ENCODE assay signal across 8 cellular contexts in the genomic region with DNA sequence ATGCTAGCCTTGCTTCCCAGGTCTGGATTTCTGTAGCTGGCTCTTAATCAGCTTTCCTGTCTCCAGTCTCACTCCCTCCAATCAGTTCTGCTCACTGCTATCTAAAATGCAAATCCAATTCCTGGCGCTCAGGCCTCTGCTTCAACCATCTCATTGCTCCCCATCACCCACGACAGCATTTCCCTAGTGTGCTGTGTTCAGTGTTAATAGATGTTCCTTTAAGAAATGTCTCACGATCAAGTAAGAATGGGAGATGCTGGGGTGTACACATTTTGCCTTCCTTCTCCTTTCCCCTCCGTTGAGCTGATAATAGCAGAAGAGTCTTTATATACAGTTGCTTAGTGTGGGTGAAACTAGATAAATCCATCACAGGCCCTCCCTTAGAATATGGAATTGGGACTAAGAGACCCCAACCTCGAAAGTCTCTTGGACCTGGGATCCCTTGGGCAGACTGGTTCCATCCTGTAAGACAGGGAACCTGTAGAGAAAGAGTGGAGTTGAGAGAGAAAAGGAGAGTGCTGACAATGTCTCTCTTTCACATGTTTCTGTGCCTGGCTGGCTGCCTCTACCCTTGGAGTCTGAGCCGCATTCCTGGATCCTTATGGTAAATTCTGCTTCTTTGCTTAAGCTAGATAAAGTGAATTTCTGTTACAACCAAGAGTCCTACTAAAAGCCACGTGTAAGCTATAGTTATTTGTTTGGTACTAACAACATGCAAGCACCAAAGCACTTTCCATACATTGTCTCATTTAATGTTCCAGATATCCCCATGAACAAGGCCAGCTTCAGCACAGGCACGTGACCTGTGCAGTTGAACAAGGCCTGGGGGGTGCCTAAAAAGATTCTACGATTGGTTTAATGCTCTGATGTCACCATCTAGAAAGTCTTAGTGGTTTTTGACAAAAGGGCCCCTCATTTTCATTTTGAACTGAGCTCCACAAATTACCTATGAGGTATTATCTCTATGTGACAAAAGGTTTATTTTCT. TPM values are rescaled to one million over a fixed set of nuclear protein-coding genes. Genes with fewer than 3 reads are reported as not detected.
A peak's percentile ranks its signal among the peaks of the same experiment; 100 is the strongest.
DNase-seq lines count a peak whose midpoint lies in the region; ATAC-seq, FAIRE-seq and TF ChIP-seq lines count a peak whose summit lies in the region.

No MANE protein-coding gene starts in this region.

- CTCF ChIA-PET in A549 (lab: Yijun Ruan, JAX): interaction anchor here (0.9 to 2.3 kb wide), 14 partner anchors 10 to 309 kb away, joined by 3 to 7 read pairs (median 4); a partner anchor contains a TSS
- CTCF ChIA-PET in activated naive CD4-positive, alpha-beta T cell treated with anti-CD3 and anti-CD28 coated beads, Interleukin-2, amount 10 ng/mL, durations not matched to agents 7 days and 5 days (lab: Charles Lee): interaction anchor here (0.7 to 1.8 kb wide), 7 partner anchors 7 to 130 kb away, joined by 3 to 5 read pairs (median 4); no protein-coding TSS in a partner anchor

- POLR2A ChIA-PET in A549 (lab: Yijun Ruan, JAX): interaction anchor here (1.0 to 2.3 kb wide), 4 partner anchors 62 to 95 kb away, joined by 4 to 8 read pairs (median 6); a partner anchor contains a TSS

- ATAC-seq in A549: no peak

- H3K27ac Mint-ChIP-seq in activated naive CD4-positive, alpha-beta T cell treated with anti-CD3 and anti-CD28 coated beads, Interleukin-2, amount 10 ng/mL, durations not matched to agents 7 days and 5 days: no peak overlapping the region

- no peak for TF ChIP-seq EP300 in A549 (IDR thresholded peaks at IDR 0.05)

- peaks cover 18% of the 10 kb centered on the region for H3K4me1 Mint-ChIP-seq in activated naive CD4-positive, alpha-beta T cell treated with anti-CD3 and anti-CD28 coated beads, Interleukin-2, amount 10 ng/mL, durations not matched to agents 7 days and 5 days

- H3K4me3 ChIP-seq in A549 (no peak overlapping the region), H7 (ENCODE audit: insufficient read depth, low read depth, low read length) (peak overlapping the region; percentile 8; the same call in 1 of the 2 replicates)

- TF ChIP-seq RAD21 in A549 (conservative IDR thresholded peaks at IDR 0.05 in 1 of 2, IDR thresholded peaks at IDR 0.05 in 1 of 2): no peak

- H3K9me3 ChIP-seq in A549: no peaks in the 10 kb centered on the region

- H3K4me1 ChIP-seq in A549: peaks cover 27% of the 10 kb centered on the region

- no peaks in the 10 kb centered on the region for H3K27me3 ChIP-seq in H7 (ENCODE audit: control insufficient read depth, insufficient read depth, low read length)

- peak overlapping the region; percentile 95; the same call in 2 of the 3 replicates for H3K4me2 ChIP-seq in A549

- 90% methylated on average over 9 of the region's 9 CpGs for WGBS in A549 (ENCODE audit: missing lambda C conversion rate)

- no peaks in the 10 kb centered on the region for H3K27me3 Mint-ChIP-seq in activated naive CD4-positive, alpha-beta T cell treated with anti-CD3 and anti-CD28 coated beads, Interleukin-2, amount 10 ng/mL, durations not matched to agents 7 days and 5 days

- intact Hi-C loops in posterior vena cava (cut with DNase I): no loop called here

- H3K27ac ChIP-seq in A549 (peak overlapping the region in 1 of 2 experiments; percentile 99; a peak in 4 of 6 replicates), VCaP (peak overlapping the region; percentile 100)

- H3K36me3 ChIP-seq in H7 (replicated peaks; ENCODE audit: control insufficient read depth, insufficient read depth, low read length): no peaks in the 10 kb centered on the region

- H3K4me3 Mint-ChIP-seq in activated naive CD4-positive, alpha-beta T cell treated with anti-CD3 and anti-CD28 coated beads, Interleukin-2, amount 10 ng/mL, durations not matched to agents 7 days and 5 days: no peak overlapping the region

- no peak for DNase-seq in A549 (ENCODE audit: low read depth in 1 of 2, low spot score in 1 of 2)
- DNase-seq in H7: no peak
- DNase-seq in medulla oblongata (ENCODE audit: extremely low spot score): peak; percentile 17
- DNase-seq in activated naive CD4-positive, alpha-beta T cell treated with anti-CD3 and anti-CD28 coated beads, Interleukin-2, amount 10 ng/mL, durations not matched to agents 7 days and 5 days: no peak
- DNase-seq in NCI-H748 (lab: John Stamatoyannopoulos, UW; ENCODE audit: unreplicated experiment): no peak
- DNase-seq in posterior vena cava (ENCODE audit: low spot score): no peak
- DNase-seq in activated CD4-positive, alpha-beta T cell treated with anti-CD3 and anti-CD28 coated beads for 4 hours: no peak

- FAIRE-seq in A549 (lab: Jason Lieb, UNC): no peak

- no peak for TF ChIP-seq POLR2A in A549 (IDR thresholded peaks at IDR 0.05; ENCODE audit: low read length)

- no peak for TF ChIP-seq CTCF in A549 (IDR thresholded peaks at IDR 0.05)
- TF ChIP-seq CTCF in VCaP (conservative IDR thresholded peaks at IDR 0.05): no peak

- H3K36me3 Mint-ChIP-seq in activated naive CD4-positive, alpha-beta T cell treated with anti-CD3 and anti-CD28 coated beads, Interleukin-2, amount 10 ng/mL, durations not matched to agents 7 days and 5 days: peaks cover 18% of the 10 kb centered on the region

- no peaks in the 10 kb centered on the region for H3K9me3 Mint-ChIP-seq in activated naive CD4-positive, alpha-beta T cell treated with anti-CD3 and anti-CD28 coated beads, Interleukin-2, amount 10 ng/mL, durations not matched to agents 7 days and 5 days

TF ChIP-seq in A549, 52 proteins besides CTCF, POLR2A, EP300 and RAD21:
- TF ChIP-seq ZC3H11A (IDR thresholded peaks at IDR 0.05) (0 out of 2 replicates have a peak, but pooled peaks have one; percentile 5), MAZ (IDR thresholded peaks at IDR 0.05; ENCODE audit: borderline replicate concordance, low read depth, low read length) (no peak)

RNA-seq across cellular contexts. Expression of a gene that starts 1.9 kb away (rescaled TPM):
- polyA plus RNA-seq in A549 (2011; rRNA removed) (93.8 and 94.2 TPM in 2 replicates), A549 (2017; fragmentation: RNase III; extraction: RNeasy Plus Mini Kit Qiagen cat#74134 plus additional on column Dnase treatment) (44.6 to 45.2 TPM (median 44.8 TPM) in 3 replicates)
- polyA plus RNA-seq in A549 (2012; cell fraction: cytosol; rRNA removed): 21.5 and 30.3 TPM in 2 replicates
- 18.3 and 23.5 TPM in 2 replicates for polyA plus RNA-seq in A549 (2012; cell fraction: nucleus; rRNA removed)
- 196 and 245 TPM in 2 replicates for polyA minus RNA-seq in A549 (2011; rRNA and poly(A)+ RNA removed)
- 35.7 and 36.2 TPM in 2 replicates for total RNA-seq in H7 (2014; rRNA removed; shearing (Covaris generic))
- 10 to 100 TPM; 69.2 to 81.8 TPM for total RNA-seq in posterior vena cava
